In the genomic region with DNA sequence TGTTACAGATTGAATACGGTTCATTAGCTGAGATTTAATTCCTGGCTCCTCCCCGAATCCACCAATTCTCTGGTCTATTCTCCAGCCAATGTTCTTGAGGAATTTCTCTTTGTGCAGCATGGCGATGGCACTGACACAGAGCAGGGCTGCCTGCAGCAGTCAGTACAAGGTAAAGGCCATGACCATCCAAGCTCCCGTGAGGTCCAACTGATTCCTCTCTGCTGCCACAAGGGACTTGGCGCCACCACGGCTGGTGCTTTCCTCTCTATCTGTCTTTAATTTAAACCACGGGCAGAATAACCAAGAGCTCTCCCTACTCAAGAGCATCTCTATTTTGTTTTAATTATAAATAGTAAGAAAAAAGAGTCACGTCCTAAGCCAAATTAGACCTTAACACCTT, we compare ENCODE assay signal across 22 cellular contexts. TPM values are rescaled to one million over a fixed set of nuclear protein-coding genes. Genes with fewer than 3 reads are reported as not detected.
A peak's percentile ranks its signal among the peaks of the same experiment; 100 is the strongest.
DNase-seq lines count a peak whose midpoint lies in the region; ATAC-seq, FAIRE-seq and TF ChIP-seq lines count a peak whose summit lies in the region.
"Had no signal": no experiment of that assay in that cellular context is flagged by ENCODE, and none has a peak within 500 bp of the region (broad histone marks: within the 10 kb centered on the region; RNA-seq: fewer than 3 reads in every experiment).

No MANE protein-coding gene starts in this region.

- TF ChIP-seq RAD21 in HepG2 (CRISPR knock-in tag; IDR thresholded peaks at IDR 0.05) = no peak

- no peak for ATAC-seq in CD4-positive, CD25-positive, alpha-beta regulatory T cell (ENCODE audit: low read depth in 2 of 2)
- no peak for ATAC-seq in activated CD8-positive, alpha-beta T cell treated with anti-CD3 and anti-CD28 coated beads, Interleukin-2, amount 10 ng/mL, durations not matched to agents 7 days and 5 days
- no peak for ATAC-seq in natural killer cell
- no peak for ATAC-seq in HepG2
- no peak for ATAC-seq in body of pancreas
- ATAC-seq: A549, Panc1 had no signal

- DNase-seq in activated CD4-positive, alpha-beta T cell treated with anti-CD3 and anti-CD28 coated beads, Interleukin-2, amount 10 ng/mL, durations not matched to agents 7 days and 5 days = no peak
- no peak for DNase-seq in activated CD4-positive, alpha-beta T cell treated with anti-CD3 and anti-CD28 coated beads, Interleukin-2, amount 50 U/mL, for 4 hours
- no peak for DNase-seq in CD4-positive, CD25-positive, alpha-beta regulatory T cell
- no peak for DNase-seq in activated CD8-positive, alpha-beta T cell treated with anti-CD3 and anti-CD28 coated beads, Interleukin-2, amount 10 ng/mL, durations not matched to agents 7 days and 5 days
- DNase-seq in natural killer cell = no peak
- DNase-seq in HepG2 (ENCODE audit: low spot score) = no peak
- no peak for DNase-seq in body of pancreas
- no peak for DNase-seq in GM12891 (ENCODE audit: insufficient read length, low spot score)
- DNase-seq: activated CD4-positive, CD25-positive, alpha-beta regulatory T cell treated with anti-CD3 and anti-CD28 coated beads, Interleukin-2, amount 50 U/mL, for 72 hours; C1 segment of cervical spinal cord; DMS 273 treated with DMSO at 0.1 percent for 48 hours; foreskin fibroblast; NCI-H1105; NCI-H2029 treated with DMSO at 0.1 percent for 48 hours; occipital lobe; retina; SJCRH30; stimulated activated CD4-positive, alpha-beta T cell treated with anti-CD3 and anti-CD28 coated beads, Interleukin-4, amount 100 ng/mL, for 4 hours; uterus had no signal

- no peaks in the 10 kb centered on the region for H3K79me2 ChIP-seq in HepG2 (ENCODE audit: insufficient read depth, low read length)

- in situ Hi-C loops in HepG2 (cut with HindIII; ENCODE audit: extremely low pct_ligation_motif_present, low pct_unique_long_range_greater_than_20kb) = no loop called here

- peaks cover 58% of the 10 kb centered on the region for H3K4me1 ChIP-seq in CD4-positive, CD25-positive, alpha-beta regulatory T cell (ENCODE audit: control insufficient read depth, insufficient read depth, low read length, poor library complexity, severe bottlenecking)
- H3K4me1 ChIP-seq in HepG2 (ENCODE audit: insufficient read depth, low read length) = peaks cover 6% of the 10 kb centered on the region
- no peaks in the 10 kb centered on the region for H3K4me1 ChIP-seq in body of pancreas
- H3K4me1 ChIP-seq: uterus had no signal

- CTCF ChIA-PET in activated CD4-positive, alpha-beta T cell treated with anti-CD3 and anti-CD28 coated beads, Interleukin-2, amount 10 ng/mL, durations not matched to agents 7 days and 5 days (lab: Charles Lee) = interaction anchor here (0.6 to 1.1 kb wide), 3 partner anchors 12 to 75 kb away, joined by 3 to 4 read pairs (median 3); partner anchors contain the start of genes ERP29 and TMEM116
- CTCF ChIA-PET in activated CD8-positive, alpha-beta T cell treated with anti-CD3 and anti-CD28 coated beads, Interleukin-2, amount 10 ng/mL, durations not matched to agents 7 days and 5 days (lab: Charles Lee) = interaction anchor here (1.5 to 4.8 kb wide), 3 partner anchors 8 to 188 kb away, joined by 3 to 39 read pairs (median 21); partner anchors contain the start of genes ERP29 and TMEM116
- CTCF ChIA-PET in HepG2 (lab: Yijun Ruan, JAX; ENCODE audit: low intra/inter-chr PET ratio, low total read pairs) = no interaction called here

- TF ChIP-seq CTCF in natural killer cell (IDR thresholded peaks at IDR 0.05) = no peak
- no peak for TF ChIP-seq CTCF in HepG2 (CRISPR knock-in tag; IDR thresholded peaks at IDR 0.05)
- no peak for TF ChIP-seq CTCF in body of pancreas (IDR thresholded peaks at IDR 0.05)

- H3K27ac ChIP-seq in CD4-positive, CD25-positive, alpha-beta regulatory T cell (ENCODE audit: insufficient read depth, low read length, poor library complexity, severe bottlenecking) = peak overlapping the region; percentile 67
- H3K27ac ChIP-seq in HepG2 (ENCODE audit: extremely low read length, insufficient read depth, low read length) (no peak overlapping the region), body of pancreas (no peak overlapping the region)
- H3K27ac ChIP-seq: A549, cardiac muscle cell, SJCRH30, uterus had no signal

- no peaks in the 10 kb centered on the region for H3K9me3 ChIP-seq in CD4-positive, CD25-positive, alpha-beta regulatory T cell (ENCODE audit: control insufficient read depth in 2 of 2, low read length in 2 of 2)
- H3K9me3 ChIP-seq in HepG2 (ENCODE audit: low read length) = no peaks in the 10 kb centered on the region
- H3K9me3 ChIP-seq in body of pancreas = no peaks in the 10 kb centered on the region
- H3K9me3 ChIP-seq: A549, SJCRH30, uterus had no signal

- H2AFZ ChIP-seq in HepG2 (ENCODE audit: low read length) = no peak overlapping the region

- peak overlapping the region; percentile 81 for H3K27ac Mint-ChIP-seq in activated CD4-positive, alpha-beta T cell treated with anti-CD3 and anti-CD28 coated beads, Interleukin-2, amount 10 ng/mL, durations not matched to agents 7 days and 5 days
- H3K27ac Mint-ChIP-seq in CD4-positive, CD25-positive, alpha-beta regulatory T cell = peak overlapping the region; percentile 75 to 98 (median 89)
- peak overlapping the region; percentile 10 for H3K27ac Mint-ChIP-seq in activated CD8-positive, alpha-beta T cell treated with anti-CD3 and anti-CD28 coated beads, Interleukin-2, amount 10 ng/mL, durations not matched to agents 7 days and 5 days
- H3K27ac Mint-ChIP-seq in natural killer cell = peak overlapping the region; percentile 39 to 83

- H3K36me3 ChIP-seq in CD4-positive, CD25-positive, alpha-beta regulatory T cell (ENCODE audit: control insufficient read depth, insufficient read depth, low read length) = no peaks in the 10 kb centered on the region
- H3K36me3 ChIP-seq in HepG2 (replicated peaks in 1 of 2; ENCODE audit: control insufficient read depth in 1 of 2, insufficient read depth in 2 of 2, low read length in 2 of 2) = 0 out of 5 replicates have a peak, but pooled peaks cover 0 to 3% of the 10 kb centered on the region in 2 experiments
- no peaks in the 10 kb centered on the region for H3K36me3 ChIP-seq in body of pancreas (replicated peaks in 1 of 2; ENCODE audit: insufficient read depth in 1 of 2, low read depth in 2 of 2)
- H3K36me3 ChIP-seq: cardiac muscle cell, SJCRH30, uterus had no signal

- H3K9ac ChIP-seq in HepG2 (ENCODE audit: insufficient read depth, low read depth, low read length) = no peak overlapping the region

- TF ChIP-seq POLR2A in HepG2 (IDR thresholded peaks at IDR 0.05; ENCODE audit: insufficient read depth in 1 of 2, low read depth in 2 of 2, low read length in 2 of 2) = no peak
- TF ChIP-seq POLR2A in body of pancreas (IDR thresholded peaks at IDR 0.05) = no peak
- TF ChIP-seq POLR2A in GM12891 (IDR thresholded peaks at IDR 0.05; ENCODE audit: low read depth, low read length) = no peak

- BruUV-seq in HepG2 (replicated peaks; lab: Mats Ljungman, UMichigan) = no TSS peak

- H3K4me3 Mint-ChIP-seq in activated CD4-positive, alpha-beta T cell treated with anti-CD3 and anti-CD28 coated beads, Interleukin-2, amount 10 ng/mL, durations not matched to agents 7 days and 5 days = peak overlapping the region; percentile 65
- peak overlapping the region; percentile 70 to 98 (median 89) for H3K4me3 Mint-ChIP-seq in CD4-positive, CD25-positive, alpha-beta regulatory T cell
- peak overlapping the region; percentile 29 for H3K4me3 Mint-ChIP-seq in activated CD8-positive, alpha-beta T cell treated with anti-CD3 and anti-CD28 coated beads, Interleukin-2, amount 10 ng/mL, durations not matched to agents 7 days and 5 days
- no peak overlapping the region for H3K4me3 Mint-ChIP-seq in natural killer cell

- FAIRE-seq in HepG2 (lab: Jason Lieb, UNC) (no peak), GM12891 (lab: Jason Lieb, UNC) (no peak)
- FAIRE-seq: A549 had no signal

- peak overlapping the region; percentile 89 for H3K4me3 ChIP-seq in CD4-positive, CD25-positive, alpha-beta regulatory T cell (ENCODE audit: low read depth, low read length)
- no peak overlapping the region for H3K4me3 ChIP-seq in HepG2 (replicated peaks in 1 of 3; ENCODE audit: insufficient read depth in 1 of 3, low read depth in 2 of 3, low read length in 3 of 3)
- no peak overlapping the region for H3K4me3 ChIP-seq in body of pancreas
- H3K4me3 ChIP-seq: A549, cardiac muscle cell, SJCRH30, uterus had no signal

- H3K27me3 ChIP-seq in CD4-positive, CD25-positive, alpha-beta regulatory T cell (ENCODE audit: control insufficient read depth, insufficient read depth, low read length) = no peaks in the 10 kb centered on the region
- H3K27me3 ChIP-seq in HepG2 (ENCODE audit: control insufficient read depth in 1 of 2, insufficient read depth in 2 of 2, low read length in 2 of 2) (no peaks in the 10 kb centered on the region), body of pancreas (no peaks in the 10 kb centered on the region)
- H3K27me3 ChIP-seq: cardiac muscle cell, SJCRH30, uterus had no signal

- peaks cover 71% of the 10 kb centered on the region for H3K4me1 Mint-ChIP-seq in activated CD4-positive, alpha-beta T cell treated with anti-CD3 and anti-CD28 coated beads, Interleukin-2, amount 10 ng/mL, durations not matched to agents 7 days and 5 days
- peaks cover 43 to 87% (median 60%) of the 10 kb centered on the region in 4 donors for H3K4me1 Mint-ChIP-seq in CD4-positive, CD25-positive, alpha-beta regulatory T cell
- H3K4me1 Mint-ChIP-seq in activated CD8-positive, alpha-beta T cell treated with anti-CD3 and anti-CD28 coated beads, Interleukin-2, amount 10 ng/mL, durations not matched to agents 7 days and 5 days (ENCODE audit: low read depth) = peaks cover 57% of the 10 kb centered on the region
- peaks cover 12 to 33% of the 10 kb centered on the region in 2 donors for H3K4me1 Mint-ChIP-seq in natural killer cell

- TF ChIP-seq EP300 in HepG2 (IDR thresholded peaks at IDR 0.05; ENCODE audit: low read depth in 2 of 2, low read length in 2 of 2) = no peak
- TF ChIP-seq EP300 in HepG2 (CRISPR knock-in tag; IDR thresholded peaks at IDR 0.05; ENCODE audit: borderline replicate concordance) = no peak

- H3K27me3 Mint-ChIP-seq in activated CD4-positive, alpha-beta T cell treated with anti-CD3 and anti-CD28 coated beads, Interleukin-2, amount 10 ng/mL, durations not matched to agents 7 days and 5 days = no peaks in the 10 kb centered on the region
- peaks cover 4% of the 10 kb centered on the region for H3K27me3 Mint-ChIP-seq in CD4-positive, CD25-positive, alpha-beta regulatory T cell
- H3K27me3 Mint-ChIP-seq in activated CD8-positive, alpha-beta T cell treated with anti-CD3 and anti-CD28 coated beads, Interleukin-2, amount 10 ng/mL, durations not matched to agents 7 days and 5 days (ENCODE audit: low read depth) = no peaks in the 10 kb centered on the region
- no peaks in the 10 kb centered on the region for H3K27me3 Mint-ChIP-seq in natural killer cell (ENCODE audit: low read depth in 2 of 2)

- WGBS in HepG2 (ENCODE audit: low lambda C conversion rate) = 95% methylated on average over 8 of the region's 8 CpGs
- WGBS in body of pancreas, 2 donors = 90 to 91% methylated on average over 8 of the region's 8 CpGs

- no peaks in the 10 kb centered on the region for H4K20me1 ChIP-seq in HepG2 (ENCODE audit: insufficient read depth, low read length)

- POLR2A ChIA-PET in activated CD4-positive, alpha-beta T cell treated with anti-CD3 and anti-CD28 coated beads, Interleukin-2, amount 10 ng/mL, durations not matched to agents 7 days and 5 days (lab: Charles Lee) = interaction anchor here (0.6 kb wide), 1 partner anchor 35 kb away, joined by 12 read pairs; no protein-coding TSS in a partner anchor
- POLR2A ChIA-PET in activated CD8-positive, alpha-beta T cell treated with anti-CD3 and anti-CD28 coated beads, Interleukin-2, amount 10 ng/mL, durations not matched to agents 7 days and 5 days (lab: Charles Lee) = interaction anchor here (1.4 to 5.3 kb wide), 2 partner anchors 9 to 13 kb away, joined by 4 to 49 read pairs; partner anchors contain the start of genes ERP29 and TMEM116
- POLR2A ChIA-PET in HepG2 (lab: Yijun Ruan, JAX) = interaction anchor here (1.1 kb wide), 1 partner anchor 13 kb away, joined by 5 read pairs; the partner anchor contains the start of genes ERP29 and TMEM116

- H3K36me3 Mint-ChIP-seq in activated CD4-positive, alpha-beta T cell treated with anti-CD3 and anti-CD28 coated beads, Interleukin-2, amount 10 ng/mL, durations not matched to agents 7 days and 5 days (ENCODE audit: low read depth) = peaks cover 55% of the 10 kb centered on the region
- peaks cover 7% of the 10 kb centered on the region for H3K36me3 Mint-ChIP-seq in CD4-positive, CD25-positive, alpha-beta regulatory T cell
- H3K36me3 Mint-ChIP-seq in activated CD8-positive, alpha-beta T cell treated with anti-CD3 and anti-CD28 coated beads, Interleukin-2, amount 10 ng/mL, durations not matched to agents 7 days and 5 days (ENCODE audit: low read depth) = peaks cover 31% of the 10 kb centered on the region
- H3K36me3 Mint-ChIP-seq in natural killer cell = no peaks in the 10 kb centered on the region

- H3K4me2 ChIP-seq in HepG2 (ENCODE audit: low read depth, low read length) = no peak overlapping the region
- H3K4me2 ChIP-seq: A549 had no signal

- H3K9me3 Mint-ChIP-seq in activated CD4-positive, alpha-beta T cell treated with anti-CD3 and anti-CD28 coated beads, Interleukin-2, amount 10 ng/mL, durations not matched to agents 7 days and 5 days = no peaks in the 10 kb centered on the region
- no peaks in the 10 kb centered on the region for H3K9me3 Mint-ChIP-seq in CD4-positive, CD25-positive, alpha-beta regulatory T cell
- no peaks in the 10 kb centered on the region for H3K9me3 Mint-ChIP-seq in activated CD8-positive, alpha-beta T cell treated with anti-CD3 and anti-CD28 coated beads, Interleukin-2, amount 10 ng/mL, durations not matched to agents 7 days and 5 days (ENCODE audit: insufficient read depth)
- H3K9me3 Mint-ChIP-seq in natural killer cell = no peaks in the 10 kb centered on the region

- intact Hi-C loops in natural killer cell (cut with micrococcal nuclease) = no loop called here
- intact Hi-C loops in HepG2 (cut with micrococcal nuclease; ENCODE audit: unreplicated experiment) = no loop called here
- intact Hi-C loops in body of pancreas (cut with DNase I) = no loop called here

RNA-seq across cellular contexts. Expression of gene TMEM116, which starts 12.2 kb away (rescaled TPM):
- total RNA-seq in activated CD4-positive, alpha-beta T cell treated with anti-CD3 and anti-CD28 coated beads, Interleukin-2, amount 10 ng/mL, durations not matched to agents 7 days and 5 days = 10 to 100 TPM; 16.6 to 16.9 TPM
- total RNA-seq in CD4-positive, CD25-positive, alpha-beta regulatory T cell = 20.2 TPM
- polyA plus RNA-seq in CD4-positive, CD25-positive, alpha-beta regulatory T cell = 10 to 100 TPM; 25.2 to 38.4 (median 30.7) TPM
- 10 to 100 TPM; 12.7 to 13.1 TPM for total RNA-seq in activated CD8-positive, alpha-beta T cell treated with anti-CD3 and anti-CD28 coated beads, Interleukin-2, amount 10 ng/mL, durations not matched to agents 7 days and 5 days
- 10 to 100 TPM in 2 of 3 donors, 1 to 10 TPM in 1; 6.5 to 10.2 (median 10.1) TPM for total RNA-seq in natural killer cell
- total RNA-seq in HepG2 (2016; rRNA removed; fragmentation: Illumina TruSeq; extraction: Trizol) = 11.5 and 14.0 TPM in 2 replicates
- total RNA-seq in HepG2 (2016; cell fraction: cytosol; rRNA removed; fragmentation: Illumina TruSeq; extraction: Trizol; ENCODE audit: low read depth) = 16.2 and 16.3 TPM in 2 replicates
- total RNA-seq in HepG2 (2016; cell fraction: insoluble cytoplasmic fraction; rRNA removed; fragmentation: Illumina TruSeq; extraction: Trizol) = 11.3 and 12.0 TPM in 2 replicates
- 19.0 and 19.7 TPM in 2 replicates for total RNA-seq in HepG2 (2016; cell fraction: membrane; rRNA removed; fragmentation: Illumina TruSeq; extraction: Trizol)
- 10.1 and 13.8 TPM in 2 replicates for total RNA-seq in HepG2 (2016; cell fraction: nucleus; rRNA removed; fragmentation: Illumina TruSeq; extraction: Trizol)
- polyA plus RNA-seq in HepG2 (2011; rRNA removed) = 16.4 and 17.8 TPM in 2 replicates
- 12.8 and 17.1 TPM in 2 replicates for polyA plus RNA-seq in HepG2 (2011; cell fraction: cytosol; rRNA removed)
- 11.8 and 11.9 TPM in 2 replicates for polyA plus RNA-seq in HepG2 (2011; cell fraction: nucleus; rRNA removed)
- 8.2 and 10.9 TPM in 2 replicates for polyA plus RNA-seq in HepG2 (2012)
- polyA plus RNA-seq in HepG2 (2016; cell fraction: cytosol; fragmentation: Illumina TruSeq; extraction: Trizol; ENCODE audit: low read depth) = 9.4 and 15.0 TPM in 2 replicates
- 9.7 and 10.6 TPM in 2 replicates for polyA plus RNA-seq in HepG2 (2016; cell fraction: insoluble cytoplasmic fraction; fragmentation: Illumina TruSeq; extraction: Trizol; ENCODE audit: low read depth)
- 14.4 and 15.5 TPM in 2 replicates for polyA plus RNA-seq in HepG2 (2016; cell fraction: membrane; fragmentation: Illumina TruSeq; extraction: Trizol; ENCODE audit: low read depth)
- 14.6 and 15.5 TPM in 2 replicates for polyA plus RNA-seq in HepG2 (2016; cell fraction: nucleus; fragmentation: Illumina TruSeq; extraction: Trizol; ENCODE audit: insufficient read depth, low read depth)
- 12.7 and 18.4 TPM in 2 replicates for polyA minus RNA-seq in HepG2 (2011; rRNA and poly(A)+ RNA removed; ENCODE audit: low replicate concordance)
- 7.5 and 7.6 TPM in 2 replicates for polyA minus RNA-seq in HepG2 (2011; cell fraction: cytosol; rRNA and poly(A)+ RNA removed)
- polyA minus RNA-seq in HepG2 (2011; cell fraction: nucleus; rRNA and poly(A)+ RNA removed) = 17.8 and 18.7 TPM in 2 replicates
- total RNA-seq in body of pancreas = 1 to 10 TPM; 4.6 to 8.0 TPM
- 6.0 TPM for polyA plus RNA-seq in GM12891 (2012; ENCODE audit: low read depth, missing spikeins)

RNA-seq across cellular contexts. Expression of gene ERP29, which starts 12.4 kb away (rescaled TPM):
- total RNA-seq in activated CD4-positive, alpha-beta T cell treated with anti-CD3 and anti-CD28 coated beads, Interleukin-2, amount 10 ng/mL, durations not matched to agents 7 days and 5 days = 100 to 1,000 TPM; 177 to 181 TPM
- 103 TPM for total RNA-seq in CD4-positive, CD25-positive, alpha-beta regulatory T cell
- 100 to 1,000 TPM; 188 to 218 (median 207) TPM for polyA plus RNA-seq in CD4-positive, CD25-positive, alpha-beta regulatory T cell
- 100 to 1,000 TPM; 134 to 145 TPM for total RNA-seq in activated CD8-positive, alpha-beta T cell treated with anti-CD3 and anti-CD28 coated beads, Interleukin-2, amount 10 ng/mL, durations not matched to agents 7 days and 5 days
- total RNA-seq in natural killer cell (10 to 100 TPM; 51.6 to 74.9 (median 57.8) TPM), HepG2 (2016; rRNA removed; fragmentation: Illumina TruSeq; extraction: Trizol) (67.6 and 147 TPM in 2 replicates), body of pancreas (10 to 100 TPM; 42.5 to 50.8 TPM)
- total RNA-seq in HepG2 (2016; cell fraction: cytosol; rRNA removed; fragmentation: Illumina TruSeq; extraction: Trizol; ENCODE audit: low read depth) = 27.5 and 33.1 TPM in 2 replicates
- 65.3 and 155 TPM in 2 replicates for total RNA-seq in HepG2 (2016; cell fraction: insoluble cytoplasmic fraction; rRNA removed; fragmentation: Illumina TruSeq; extraction: Trizol)
- total RNA-seq in HepG2 (2016; cell fraction: membrane; rRNA removed; fragmentation: Illumina TruSeq; extraction: Trizol) = 54.7 and 62.6 TPM in 2 replicates
- total RNA-seq in HepG2 (2016; cell fraction: nucleus; rRNA removed; fragmentation: Illumina TruSeq; extraction: Trizol) = 94.1 and 104 TPM in 2 replicates
- polyA plus RNA-seq in HepG2 (2011; rRNA removed) = 111 and 120 TPM in 2 replicates
- polyA plus RNA-seq in HepG2 (2011; cell fraction: cytosol; rRNA removed) = 108 and 114 TPM in 2 replicates
- 34.4 and 41.3 TPM in 2 replicates for polyA plus RNA-seq in HepG2 (2011; cell fraction: nucleus; rRNA removed)
- polyA plus RNA-seq in HepG2 (2012) = 141 and 166 TPM in 2 replicates
- 43.0 and 45.1 TPM in 2 replicates for polyA plus RNA-seq in HepG2 (2016; cell fraction: cytosol; fragmentation: Illumina TruSeq; extraction: Trizol; ENCODE audit: low read depth)
- polyA plus RNA-seq in HepG2 (2016; cell fraction: insoluble cytoplasmic fraction; fragmentation: Illumina TruSeq; extraction: Trizol; ENCODE audit: low read depth) = 89.3 and 89.8 TPM in 2 replicates
- 67.3 and 70.7 TPM in 2 replicates for polyA plus RNA-seq in HepG2 (2016; cell fraction: membrane; fragmentation: Illumina TruSeq; extraction: Trizol; ENCODE audit: low read depth)
- 224 and 238 TPM in 2 replicates for polyA plus RNA-seq in HepG2 (2016; cell fraction: nucleus; fragmentation: Illumina TruSeq; extraction: Trizol; ENCODE audit: insufficient read depth, low read depth)
- 45.4 and 67.6 TPM in 2 replicates for polyA minus RNA-seq in HepG2 (2011; rRNA and poly(A)+ RNA removed; ENCODE audit: low replicate concordance)
- 45.6 and 46.9 TPM in 2 replicates for polyA minus RNA-seq in HepG2 (2011; cell fraction: cytosol; rRNA and poly(A)+ RNA removed)
- 25.5 and 27.4 TPM in 2 replicates for polyA minus RNA-seq in HepG2 (2011; cell fraction: nucleus; rRNA and poly(A)+ RNA removed)
- 95.0 TPM for polyA plus RNA-seq in GM12891 (2012; ENCODE audit: low read depth, missing spikeins)

Comparison
In these comparisons a context has a peak if more than half of its experiments do, and no peak if none do; other contexts are left out.
1. H3K27ac Mint-ChIP-seq: peak in every context shown above with its lines; median percentile 89 in CD4-positive, CD25-positive, alpha-beta regulatory T cell; 81 in activated CD4-positive, alpha-beta T cell treated with anti-CD3 and anti-CD28 coated beads, Interleukin-2, amount 10 ng/mL, durations not matched to agents 7 days and 5 days; 61 in natural killer cell; 10 in activated CD8-positive, alpha-beta T cell treated with anti-CD3 and anti-CD28 coated beads, Interleukin-2, amount 10 ng/mL, durations not matched to agents 7 days and 5 days.